ENCODE assay signal across 16 cellular contexts in the genomic region with DNA sequence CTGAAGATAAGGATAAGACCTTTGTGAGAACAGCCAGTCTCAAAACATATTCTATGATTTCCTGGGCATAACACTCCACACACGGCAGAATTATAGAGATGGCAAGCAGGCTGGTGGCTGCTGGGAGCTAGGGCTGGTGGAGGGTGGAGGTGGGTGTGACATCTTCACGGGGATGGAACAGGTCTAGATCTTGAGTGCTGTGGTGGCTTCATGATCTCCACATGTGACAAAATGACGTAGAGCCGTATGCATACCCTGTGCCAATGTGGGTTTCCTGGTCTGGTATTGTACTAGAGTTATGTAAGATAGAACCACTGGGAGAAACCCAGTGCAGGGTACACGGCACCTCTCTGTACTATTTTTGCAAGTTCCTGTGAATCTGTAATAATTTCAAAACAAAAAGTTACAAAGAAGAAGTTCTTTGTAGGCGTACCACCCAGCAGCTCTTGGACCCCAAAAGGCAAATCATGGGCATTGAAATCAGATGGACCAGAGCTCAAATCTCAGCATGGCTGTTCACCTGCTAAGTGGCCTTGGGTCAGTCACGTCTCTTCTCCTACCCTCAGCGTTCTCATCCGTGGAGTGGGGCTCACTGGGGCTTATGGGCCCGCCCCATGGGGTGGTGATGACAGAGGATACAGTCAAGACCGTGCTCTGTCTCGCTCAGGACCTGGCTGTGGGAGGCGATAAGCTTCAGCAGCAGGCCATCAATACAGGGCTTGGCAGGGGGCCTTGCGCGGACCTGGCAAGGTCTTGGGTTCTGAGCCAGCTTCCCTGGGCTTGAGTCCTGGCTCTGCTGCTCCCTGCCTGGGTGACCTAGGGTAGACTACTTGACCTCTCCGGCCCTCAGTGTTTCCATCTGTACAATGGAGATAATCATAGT.
A peak's percentile ranks its signal among the peaks of the same experiment; 100 is the strongest.
DNase-seq lines count a peak whose midpoint lies in the region; ATAC-seq, FAIRE-seq and TF ChIP-seq lines count a peak whose summit lies in the region.
"Had no signal": no experiment of that assay in that cellular context is flagged by ENCODE, and none has a peak within 500 bp of the region (broad histone marks: within the 10 kb centered on the region; RNA-seq: fewer than 3 reads in every experiment).

No MANE protein-coding gene starts in this region.

- WGBS in K562 (ENCODE audit: insufficient coverage, low coverage, missing lambda C conversion rate) = 2% methylated on average over 16 of the region's 16 CpGs
- 20% methylated on average over 12 of the region's 16 CpGs for WGBS in HepG2 (ENCODE audit: low lambda C conversion rate)

- H3K4me1 ChIP-seq in Peyer's patch (no peaks in the 10 kb centered on the region), K562 (replicated peaks in 1 of 2; ENCODE audit: control insufficient read depth in 2 of 2, insufficient read depth in 2 of 2, low read length in 2 of 2) (peaks cover 0 to 15% of the 10 kb centered on the region in 2 experiments; a peak in 1 of 5 replicates), HepG2 (ENCODE audit: insufficient read depth, low read length) (no peaks in the 10 kb centered on the region)

- in situ Hi-C loops in K562 (cut with MboI) = no loop called here
- in situ Hi-C loops in HepG2 (cut with HindIII; ENCODE audit: extremely low pct_ligation_motif_present, low pct_unique_long_range_greater_than_20kb) = no loop called here

- H3K9ac ChIP-seq in K562 (ENCODE audit: insufficient read depth in 1 of 2, low read depth in 2 of 2, low read length in 2 of 2) = no peak overlapping the region; a peak in 1 of 4 replicates
- H3K9ac ChIP-seq in HepG2 (ENCODE audit: insufficient read depth, low read depth, low read length) = no peak overlapping the region
- H3K9ac ChIP-seq: GM23248 had no signal

- no peak for TF ChIP-seq EP300 in K562 (IDR thresholded peaks at IDR 0.05; ENCODE audit: low read length)
- no peak for TF ChIP-seq EP300 in HepG2 (IDR thresholded peaks at IDR 0.05; ENCODE audit: low read depth in 2 of 2, low read length in 2 of 2)
- no peak for TF ChIP-seq EP300 in HepG2 (CRISPR knock-in tag; IDR thresholded peaks at IDR 0.05; ENCODE audit: borderline replicate concordance)

- intact Hi-C loops in K562 (cut with micrococcal nuclease) (no loop called here), HepG2 (cut with micrococcal nuclease; ENCODE audit: unreplicated experiment) (no loop called here)

- FAIRE-seq in K562 (lab: Jason Lieb, UNC) (no peak), HepG2 (lab: Jason Lieb, UNC) (no peak)

- ATAC-seq in K562 (no peak), HepG2 (no peak)
- ATAC-seq: naive thymus-derived CD4-positive, alpha-beta T cell; stimulated activated memory B cell treated with anti-CD40 and anti-IgM and Interleukin-4, amounts not matched to agents 10 μg/mL and 1 μg/mL and 100 μg/mL, for 72 hours had no signal

- peak in 2 of 3 donors; percentile 30 to 35 for DNase-seq in Peyer's patch
- no peak for DNase-seq in K562 (ENCODE audit: extremely low read depth in 1 of 4, low spot score in 3 of 4)
- no peak for DNase-seq in HepG2 (ENCODE audit: low spot score)
- peak; percentile 63 for DNase-seq in superior temporal gyrus (ENCODE audit: extremely low spot score)
- DNase-seq in stimulated activated CD4-positive, alpha-beta T cell treated with anti-CD3 and anti-CD28 coated beads, Interleukin-4, amount 100 ng/mL, for 1 hour = no peak
- DNase-seq in NCI-H1048 (lab: John Stamatoyannopoulos, UW) = no peak
- DNase-seq in activated CD4-positive, alpha-beta T cell treated with anti-CD3 and anti-CD28 coated beads, Interleukin-2, amount 50 U/mL, for 1 hour = no peak
- DNase-seq: DND-41; glutamatergic neuron; GM23248; naive thymus-derived CD4-positive, alpha-beta T cell; NCI-H1930; NCI-H510A; stimulated activated CD4-positive, alpha-beta T cell treated with anti-CD3 and anti-CD28 coated beads, Interleukin-12 subunit alpha, Interleukin-12 subunit beta, amount 100 ng/mL, for 4 hours had no signal

- H3K27me3 ChIP-seq in Peyer's patch (no peaks in the 10 kb centered on the region), K562 (ENCODE audit: control insufficient read depth in 2 of 2, insufficient read depth in 2 of 2, low read length in 2 of 2) (peaks cover 69 to 90% of the 10 kb centered on the region in 2 experiments), HepG2 (ENCODE audit: control insufficient read depth in 1 of 2, insufficient read depth in 2 of 2, low read length in 2 of 2) (peaks cover 6 to 89% of the 10 kb centered on the region in 2 experiments)

- POLR2A ChIA-PET in K562 (lab: Yijun Ruan, JAX) (interaction anchor here (1.2 kb wide), 1 partner anchor 10 kb away, joined by 3 read pairs; no protein-coding TSS in a partner anchor), HepG2 (lab: Yijun Ruan, JAX) (no interaction called here)

- no peak overlapping the region for H3K4me2 ChIP-seq in K562 (ENCODE audit: insufficient read depth, low read length)
- no peak overlapping the region for H3K4me2 ChIP-seq in HepG2 (ENCODE audit: low read depth, low read length)

- H3K27ac ChIP-seq in Peyer's patch = no peak overlapping the region
- no peak overlapping the region for H3K27ac ChIP-seq in K562 (ENCODE audit: extremely low read depth, low read depth, low read length)
- no peak overlapping the region for H3K27ac ChIP-seq in HepG2 (ENCODE audit: extremely low read length, insufficient read depth, low read length)
- H3K27ac ChIP-seq: GM23248 had no signal

- TF ChIP-seq POLR2A in Peyer's patch (IDR thresholded peaks at IDR 0.05) (no peak), K562 (conservative IDR thresholded peaks at IDR 0.05) (no peak), HepG2 (IDR thresholded peaks at IDR 0.05; ENCODE audit: insufficient read depth in 1 of 2, low read depth in 2 of 2, low read length in 2 of 2) (no peak)

- H3K36me3 ChIP-seq in Peyer's patch = no peaks in the 10 kb centered on the region
- H3K36me3 ChIP-seq in K562 (ENCODE audit: control insufficient read depth, insufficient read depth, low read length) = no peaks in the 10 kb centered on the region
- no peaks in the 10 kb centered on the region for H3K36me3 ChIP-seq in HepG2 (replicated peaks in 1 of 2; ENCODE audit: control insufficient read depth in 1 of 2, insufficient read depth in 2 of 2, low read length in 2 of 2)

- TF ChIP-seq RAD21 in K562 (CRISPR knock-in tag; conservative IDR thresholded peaks at IDR 0.05 in 1 of 2, IDR thresholded peaks at IDR 0.05 in 1 of 2) (no peak), HepG2 (CRISPR knock-in tag; IDR thresholded peaks at IDR 0.05) (no peak)

- CTCF ChIA-PET in K562 (lab: Yijun Ruan, JAX; ENCODE audit: low intra/inter-chr PET ratio) (no interaction called here), HepG2 (lab: Yijun Ruan, JAX; ENCODE audit: low intra/inter-chr PET ratio, low total read pairs) (no interaction called here)

- peaks cover 0 to 4% (median 0%) of the 10 kb centered on the region in 4 donors for H3K9me3 ChIP-seq in Peyer's patch
- no peaks in the 10 kb centered on the region; the same call in 1 of the 2 replicates for H3K9me3 ChIP-seq in K562 (replicated peaks; ENCODE audit: control insufficient read depth, insufficient read depth, low read depth, low read length)
- H3K9me3 ChIP-seq in HepG2 (ENCODE audit: low read length) = no peaks in the 10 kb centered on the region

- H2AFZ ChIP-seq in K562 (ENCODE audit: low read depth, low read length) = no peak overlapping the region
- H2AFZ ChIP-seq in HepG2 (ENCODE audit: low read length) = no peak overlapping the region
- H2AFZ ChIP-seq: GM23248 had no signal

- H3K79me2 ChIP-seq in K562 (ENCODE audit: control insufficient read depth, insufficient read depth, low read length) (no peaks in the 10 kb centered on the region), HepG2 (ENCODE audit: insufficient read depth, low read length) (no peaks in the 10 kb centered on the region)

- H3K4me3 ChIP-seq in Peyer's patch = no peak overlapping the region
- no peak overlapping the region for H3K4me3 ChIP-seq in K562
- no peak overlapping the region for H3K4me3 ChIP-seq in HepG2 (replicated peaks in 1 of 3; ENCODE audit: insufficient read depth in 1 of 3, low read depth in 2 of 3, low read length in 3 of 3)
- H3K4me3 ChIP-seq: GM23248, lung had no signal

- H4K20me1 ChIP-seq in K562 (replicated peaks; ENCODE audit: control insufficient read depth, insufficient read depth, low read length) (peaks cover 5% of the 10 kb centered on the region), HepG2 (ENCODE audit: insufficient read depth, low read length) (no peaks in the 10 kb centered on the region)

- no peak for TF ChIP-seq CTCF in Peyer's patch (IDR thresholded peaks at IDR 0.05)
- no peak for TF ChIP-seq CTCF in K562 (IDR thresholded peaks at IDR 0.05 in 2 of 3, conservative IDR thresholded peaks at IDR 0.05 in 1 of 3; ENCODE audit: insufficient read depth in 2 of 3, low read depth in 1 of 3, low read length in 3 of 3)
- TF ChIP-seq CTCF in HepG2 (CRISPR knock-in tag; IDR thresholded peaks at IDR 0.05) = no peak

- no peaks in the 10 kb centered on the region for H3K9me1 ChIP-seq in K562 (ENCODE audit: control insufficient read depth, insufficient read depth, low read length)

- BruUV-seq in K562 (replicated peaks; lab: Mats Ljungman, UMichigan) = no TSS peak
- no TSS peak for BruUV-seq in HepG2 (replicated peaks; lab: Mats Ljungman, UMichigan)

TF ChIP-seq in K562, 482 proteins besides CTCF, POLR2A, EP300 and RAD21 (continues in another document):
- TF ChIP-seq ZNF384 (IDR thresholded peaks at IDR 0.05; ENCODE audit: low read depth, low read length) (no peak), RBBP5 (IDR thresholded peaks at IDR 0.05; ENCODE audit: borderline replicate concordance, insufficient read depth, low read length, poor library complexity, severe bottlenecking) (no peak), ZNF274 (IDR thresholded peaks at IDR 0.05; ENCODE audit: borderline replicate concordance, low read depth, low read length) (no peak), MTA2 (IDR thresholded peaks at IDR 0.05; ENCODE audit: low read depth) (no peak), ZFP36 (IDR thresholded peaks at IDR 0.05; ENCODE audit: low read depth, low read length, partially characterized antibody) (no peak), ESRRA (IDR thresholded peaks at IDR 0.05; ENCODE audit: borderline replicate concordance, low read depth) (peak; percentile 41; the same call in 1 of the 2 replicates), ZNF830 (CRISPR knock-in tag; IDR thresholded peaks at IDR 0.05) (no peak)

TF ChIP-seq in HepG2, 621 proteins besides CTCF, POLR2A, EP300 and RAD21:
- TF ChIP-seq ZNF629 (CRISPR knock-in tag; conservative IDR thresholded peaks at IDR 0.05) (0 out of 2 replicates have a peak, but pooled peaks have one; percentile 28), PITX1 (CRISPR knock-in tag; IDR thresholded peaks at IDR 0.05) (no peak)

Comparison
In these comparisons a context has a peak if more than half of its experiments do, and no peak if none do; other contexts are left out.
1. DNase-seq: peak in Peyer's patch (2 of 3) and superior temporal gyrus (single experiment); none in K562 (0 of 4), HepG2 (single experiment), stimulated activated CD4-positive, alpha-beta T cell treated with anti-CD3 and anti-CD28 coated beads, Interleukin-4, amount 100 ng/mL, for 1 hour (single experiment), NCI-H1048 (single experiment) and activated CD4-positive, alpha-beta T cell treated with anti-CD3 and anti-CD28 coated beads, Interleukin-2, amount 50 U/mL, for 1 hour (single experiment).